ENCODE assay signal across 13 cellular contexts in genomic region chr13:32594339-32594738, GRCh38.
"Had no signal": no experiment of that assay in that cellular context is flagged by ENCODE, and none has a peak within 500 bp of the region (broad histone marks: within the 10 kb centered on the region; RNA-seq: fewer than 3 reads in every experiment).

No MANE protein-coding gene starts in this region.

- H3K27me3 ChIP-seq: dorsolateral prefrontal cortex, esophagus muscularis mucosa, neural progenitor cell, stomach, thyroid gland, vagina had no signal

- H3K36me3 ChIP-seq: esophagus muscularis mucosa, neural progenitor cell, stomach, thyroid gland, vagina had no signal

- H3K4me3 ChIP-seq: dorsolateral prefrontal cortex, esophagus muscularis mucosa, neural progenitor cell, skin epidermis, stomach, thyroid gland, vagina had no signal

- DNase-seq: activated B cell treated with CpG ODN at 0.5 μM for 24 hours; activated CD4-positive, alpha-beta T cell treated with anti-CD3 and anti-CD28 coated beads, Interleukin-2, amount 10 ng/mL, durations not matched to agents 7 days and 5 days; activated effector memory CD4-positive, alpha-beta T cell treated with Interleukin-2 at 50 U/mL for 16 hours; dorsolateral prefrontal cortex; kidney; retina; stomach; T-helper 2 cell; thyroid gland had no signal
